In the genomic region with DNA sequence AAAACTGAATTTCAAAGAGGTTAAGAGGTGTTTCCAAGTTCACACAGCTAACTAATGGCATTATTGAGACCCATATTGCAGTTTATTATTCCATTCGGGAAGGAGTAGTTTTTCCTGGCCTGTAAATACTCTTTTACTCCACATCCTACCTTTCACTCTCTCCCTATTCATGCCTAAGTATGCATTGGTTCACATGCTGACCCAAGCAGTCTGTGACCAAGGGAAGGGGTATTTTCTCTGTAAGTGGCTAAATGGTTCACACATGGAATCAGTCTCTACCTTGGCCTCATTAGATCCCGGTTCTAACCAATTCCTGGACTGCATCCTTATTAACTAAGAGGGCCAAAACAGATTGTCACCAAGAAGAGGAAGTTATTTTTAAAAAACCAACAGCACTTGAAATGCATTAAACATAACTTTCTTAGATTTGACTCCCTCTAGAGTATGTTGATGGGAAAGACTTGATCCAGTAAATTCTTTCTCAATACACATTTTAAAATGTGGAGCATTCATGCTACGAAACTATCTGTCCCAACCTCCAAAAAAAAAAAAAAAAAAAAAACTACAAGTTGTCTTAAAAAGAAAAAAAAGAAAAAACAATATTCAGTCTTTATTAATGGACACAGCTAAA, we compare ENCODE assay signal across 12 cellular contexts. TPM values are rescaled to one million over a fixed set of nuclear protein-coding genes. Genes with fewer than 3 reads are reported as not detected.
A peak's percentile ranks its signal among the peaks of the same experiment; 100 is the strongest.
DNase-seq lines count a peak whose midpoint lies in the region; ATAC-seq and TF ChIP-seq lines count a peak whose summit lies in the region.
"Had no signal": no experiment of that assay in that cellular context is flagged by ENCODE, and none has a peak within 500 bp of the region (broad histone marks: within the 10 kb centered on the region; RNA-seq: fewer than 3 reads in every experiment).

No MANE protein-coding gene starts in this region.

- H3K9me2 ChIP-seq in Loucy (replicated peaks; ENCODE audit: low read depth, low read length) = no peaks in the 10 kb centered on the region

- ATAC-seq in left lobe of liver (peak; percentile 26), natural killer cell (no peak), HG02973 (IDR thresholded peaks at IDR 0.05; ENCODE audit: unreplicated experiment) (no peak)

- H3K9me3 Mint-ChIP-seq in natural killer cell = no peaks in the 10 kb centered on the region
- H3K9me3 Mint-ChIP-seq: activated naive CD4-positive, alpha-beta T cell treated with anti-CD3 and anti-CD28 coated beads, Interleukin-2, amount 50 U/mL, for 24 hours; T-helper 2 cell treated with Interferon-gamma antibody and Interleukin-4, amounts not matched to agents 5 μg/mL and 100 μg/mL, for 36 hours had no signal

- H4K20me1 ChIP-seq in Loucy (ENCODE audit: insufficient read depth, low read length, poor library complexity, severe bottlenecking) = no peaks in the 10 kb centered on the region

- H3K27ac Mint-ChIP-seq in natural killer cell = no peak overlapping the region
- H3K27ac Mint-ChIP-seq: activated naive CD4-positive, alpha-beta T cell treated with anti-CD3 and anti-CD28 coated beads, Interleukin-2, amount 50 U/mL, for 24 hours; IgD-negative memory B cell; T-helper 2 cell treated with Interferon-gamma antibody and Interleukin-4, amounts not matched to agents 5 μg/mL and 100 μg/mL, for 36 hours had no signal

- H2AFZ ChIP-seq in Loucy (ENCODE audit: low read length) = 0 out of 2 replicates have a peak overlapping the region, but pooled peaks have one; percentile 53

- H3K4me1 Mint-ChIP-seq in natural killer cell = no peaks in the 10 kb centered on the region
- H3K4me1 Mint-ChIP-seq: activated naive CD4-positive, alpha-beta T cell treated with anti-CD3 and anti-CD28 coated beads, Interleukin-2, amount 50 U/mL, for 24 hours had no signal

- H3K9me3 ChIP-seq in Loucy (ENCODE audit: insufficient read depth, low read depth, low read length) = no peaks in the 10 kb centered on the region

- H3K36me3 Mint-ChIP-seq in natural killer cell = no peaks in the 10 kb centered on the region
- H3K36me3 Mint-ChIP-seq: activated naive CD4-positive, alpha-beta T cell treated with anti-CD3 and anti-CD28 coated beads, Interleukin-2, amount 50 U/mL, for 24 hours; IgD-negative memory B cell had no signal

- in situ Hi-C loops in astrocyte of the cerebellum (cut with HindIII; ENCODE audit: low sequenced_read_pairs) = no loop called here

- no peak overlapping the region for H3K9ac ChIP-seq in Loucy (ENCODE audit: low read depth, low read length, poor library complexity, severe bottlenecking)

- H3K4me3 ChIP-seq in Loucy (ENCODE audit: low read length, poor library complexity, severe bottlenecking) (no peak overlapping the region), astrocyte of the cerebellum (ENCODE audit: low read depth, low read length) (no peak overlapping the region)

- no peaks in the 10 kb centered on the region for H3K79me2 ChIP-seq in Loucy (ENCODE audit: insufficient read depth, low read length)

- H3K36me3 ChIP-seq in Loucy (ENCODE audit: insufficient read depth, low read length) = no peaks in the 10 kb centered on the region

- no peak overlapping the region for H3K4me2 ChIP-seq in Loucy (ENCODE audit: low read depth, low read length, poor library complexity, severe bottlenecking)

- TF ChIP-seq CTCF in Loucy (conservative IDR thresholded peaks at IDR 0.05; ENCODE audit: low read length) (peak; percentile 62), astrocyte of the cerebellum (IDR thresholded peaks at IDR 0.05; ENCODE audit: low read depth, low read length, missing control alignments) (peak; percentile 17), natural killer cell (IDR thresholded peaks at IDR 0.05) (no peak)

- no peak overlapping the region for H3K4me3 Mint-ChIP-seq in natural killer cell
- H3K4me3 Mint-ChIP-seq: activated naive CD4-positive, alpha-beta T cell treated with anti-CD3 and anti-CD28 coated beads, Interleukin-2, amount 50 U/mL, for 24 hours; IgD-negative memory B cell; T-helper 2 cell treated with Interferon-gamma antibody and Interleukin-4, amounts not matched to agents 5 μg/mL and 100 μg/mL, for 36 hours had no signal

- DNase-seq in AML-193 (lab: John Stamatoyannopoulos, UW) (peak; percentile 83 to 95), astrocyte of the cerebellum (ENCODE audit: low read depth) (no peak), left lobe of liver (ENCODE audit: low spot score) (no peak), NCI-H226 (no peak), natural killer cell (no peak)
- no peak for DNase-seq in activated CD8-positive, alpha-beta memory T cell treated with anti-CD3 and anti-CD28 coated beads, Interleukin-2, amount 50 U/mL, for 4 hours
- DNase-seq: stimulated activated CD4-positive, alpha-beta T cell treated with anti-CD3 and anti-CD28 coated beads, Interleukin-2, amount 100 ng/mL, for 24 hours had no signal

- no peaks in the 10 kb centered on the region for H3K4me1 ChIP-seq in Loucy (ENCODE audit: insufficient read depth, low read length, poor library complexity, severe bottlenecking)

- H3K27me3 Mint-ChIP-seq in natural killer cell (ENCODE audit: low read depth in 2 of 2) = no peaks in the 10 kb centered on the region

- intact Hi-C loops in natural killer cell (cut with micrococcal nuclease) = no loop called here

- H3F3A ChIP-seq in Loucy (ENCODE audit: low read depth) = no peaks in the 10 kb centered on the region

- H3K27me3 ChIP-seq in Loucy (ENCODE audit: insufficient read depth, low read length, poor library complexity, severe bottlenecking) = no peaks in the 10 kb centered on the region

RNA-seq across cellular contexts. Expression of gene RSPO3, which starts 17.8 kb away (rescaled TPM):
- total RNA-seq in left lobe of liver (1.6 TPM), natural killer cell (not detected)

Comparison
In these comparisons a context has a peak if more than half of its experiments do, and no peak if none do; other contexts are left out.
1. DNase-seq: peak in AML-193 (2 of 2); none in astrocyte of the cerebellum (single experiment), left lobe of liver (single experiment), activated CD8-positive, alpha-beta memory T cell treated with anti-CD3 and anti-CD28 coated beads, Interleukin-2, amount 50 U/mL, for 4 hours (single experiment), NCI-H226 (single experiment) and natural killer cell (single experiment).